ENCODE assay signal across 1 cellular context in the genomic region with DNA sequence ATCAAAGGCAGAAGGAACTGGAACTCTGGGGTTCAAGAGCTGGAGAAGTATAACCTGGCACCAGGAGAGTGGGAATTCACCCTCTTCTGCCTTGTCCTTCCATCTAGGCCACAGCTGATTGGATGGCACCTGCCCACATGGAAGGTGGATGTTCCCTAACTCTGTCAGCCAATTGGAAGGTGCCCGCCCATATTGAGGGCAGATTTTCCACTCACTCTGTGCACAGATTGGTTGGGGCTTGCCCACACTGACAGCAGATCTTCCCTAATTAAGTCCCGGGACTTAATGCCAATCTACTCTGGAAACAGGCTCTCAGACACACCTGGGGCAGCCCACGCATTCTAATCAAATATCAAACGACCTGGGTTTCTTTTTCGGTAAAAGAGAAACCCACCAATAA.
TF ChIP-seq lines count a peak whose summit lies in the region.

No MANE protein-coding gene starts in this region.

TF ChIP-seq in GM23338, 12 proteins besides CTCF, POLR2A, EP300 and RAD21 (continued from another document):
- TF ChIP-seq CREB1 (CRISPR knock-in tag; IDR thresholded peaks at IDR 0.05; ENCODE audit: low read depth) = no peak
- TF ChIP-seq STAT1 (IDR thresholded peaks at IDR 0.05; ENCODE audit: unreplicated experiment) = no peak
- TF ChIP-seq, protein P1, sequence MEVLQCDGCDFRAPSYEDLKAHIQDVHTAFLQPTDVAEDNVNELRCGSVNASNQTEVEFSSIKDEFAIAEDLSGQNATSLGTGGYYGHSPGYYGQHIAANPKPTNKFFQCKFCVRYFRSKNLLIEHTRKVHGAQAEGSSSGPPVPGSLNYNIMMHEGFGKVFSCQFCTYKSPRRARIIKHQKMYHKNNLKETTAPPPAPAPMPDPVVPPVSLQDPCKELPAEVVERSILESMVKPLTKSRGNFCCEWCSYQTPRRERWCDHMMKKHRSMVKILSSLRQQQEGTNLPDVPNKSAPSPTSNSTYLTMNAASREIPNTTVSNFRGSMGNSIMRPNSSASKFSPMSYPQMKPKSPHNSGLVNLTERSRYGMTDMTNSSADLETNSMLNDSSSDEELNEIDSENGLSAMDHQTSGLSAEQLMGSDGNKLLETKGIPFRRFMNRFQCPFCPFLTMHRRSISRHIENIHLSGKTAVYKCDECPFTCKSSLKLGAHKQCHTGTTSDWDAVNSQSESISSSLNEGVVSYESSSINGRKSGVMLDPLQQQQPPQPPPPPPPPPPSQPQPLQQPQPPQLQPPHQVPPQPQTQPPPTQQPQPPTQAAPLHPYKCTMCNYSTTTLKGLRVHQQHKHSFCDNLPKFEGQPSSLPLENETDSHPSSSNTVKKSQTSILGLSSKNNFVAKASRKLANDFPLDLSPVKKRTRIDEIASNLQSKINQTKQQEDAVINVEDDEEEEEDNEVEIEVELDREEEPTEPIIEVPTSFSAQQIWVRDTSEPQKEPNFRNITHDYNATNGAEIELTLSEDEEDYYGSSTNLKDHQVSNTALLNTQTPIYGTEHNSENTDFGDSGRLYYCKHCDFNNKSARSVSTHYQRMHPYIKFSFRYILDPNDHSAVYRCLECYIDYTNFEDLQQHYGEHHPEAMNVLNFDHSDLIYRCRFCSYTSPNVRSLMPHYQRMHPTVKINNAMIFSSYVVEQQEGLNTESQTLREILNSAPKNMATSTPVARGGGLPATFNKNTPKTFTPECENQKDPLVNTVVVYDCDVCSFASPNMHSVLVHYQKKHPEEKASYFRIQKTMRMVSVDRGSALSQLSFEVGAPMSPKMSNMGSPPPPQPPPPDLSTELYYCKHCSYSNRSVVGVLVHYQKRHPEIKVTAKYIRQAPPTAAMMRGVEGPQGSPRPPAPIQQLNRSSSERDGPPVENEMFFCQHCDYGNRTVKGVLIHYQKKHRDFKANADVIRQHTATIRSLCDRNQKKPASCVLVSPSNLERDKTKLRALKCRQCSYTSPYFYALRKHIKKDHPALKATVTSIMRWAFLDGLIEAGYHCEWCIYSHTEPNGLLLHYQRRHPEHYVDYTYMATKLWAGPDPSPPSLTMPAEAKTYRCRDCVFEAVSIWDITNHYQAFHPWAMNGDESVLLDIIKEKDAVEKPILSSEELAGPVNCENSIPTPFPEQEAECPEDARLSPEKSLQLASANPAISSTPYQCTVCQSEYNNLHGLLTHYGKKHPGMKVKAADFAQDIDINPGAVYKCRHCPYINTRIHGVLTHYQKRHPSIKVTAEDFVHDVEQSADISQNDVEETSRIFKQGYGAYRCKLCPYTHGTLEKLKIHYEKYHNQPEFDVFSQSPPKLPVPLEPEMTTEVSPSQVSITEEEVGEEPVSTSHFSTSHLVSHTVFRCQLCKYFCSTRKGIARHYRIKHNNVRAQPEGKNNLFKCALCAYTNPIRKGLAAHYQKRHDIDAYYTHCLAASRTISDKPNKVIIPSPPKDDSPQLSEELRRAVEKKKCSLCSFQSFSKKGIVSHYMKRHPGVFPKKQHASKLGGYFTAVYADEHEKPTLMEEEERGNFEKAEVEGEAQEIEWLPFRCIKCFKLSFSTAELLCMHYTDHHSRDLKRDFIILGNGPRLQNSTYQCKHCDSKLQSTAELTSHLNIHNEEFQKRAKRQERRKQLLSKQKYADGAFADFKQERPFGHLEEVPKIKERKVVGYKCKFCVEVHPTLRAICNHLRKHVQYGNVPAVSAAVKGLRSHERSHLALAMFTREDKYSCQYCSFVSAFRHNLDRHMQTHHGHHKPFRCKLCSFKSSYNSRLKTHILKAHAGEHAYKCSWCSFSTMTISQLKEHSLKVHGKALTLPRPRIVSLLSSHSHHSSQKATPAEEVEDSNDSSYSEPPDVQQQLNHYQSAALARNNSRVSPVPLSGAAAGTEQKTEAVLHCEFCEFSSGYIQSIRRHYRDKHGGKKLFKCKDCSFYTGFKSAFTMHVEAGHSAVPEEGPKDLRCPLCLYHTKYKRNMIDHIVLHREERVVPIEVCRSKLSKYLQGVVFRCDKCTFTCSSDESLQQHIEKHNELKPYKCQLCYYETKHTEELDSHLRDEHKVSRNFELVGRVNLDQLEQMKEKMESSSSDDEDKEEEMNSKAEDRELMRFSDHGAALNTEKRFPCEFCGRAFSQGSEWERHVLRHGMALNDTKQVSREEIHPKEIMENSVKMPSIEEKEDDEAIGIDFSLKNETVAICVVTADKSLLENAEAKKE (CRISPR knock-in tag; IDR thresholded peaks at IDR 0.05) = no peak
- TF ChIP-seq, protein P2, sequence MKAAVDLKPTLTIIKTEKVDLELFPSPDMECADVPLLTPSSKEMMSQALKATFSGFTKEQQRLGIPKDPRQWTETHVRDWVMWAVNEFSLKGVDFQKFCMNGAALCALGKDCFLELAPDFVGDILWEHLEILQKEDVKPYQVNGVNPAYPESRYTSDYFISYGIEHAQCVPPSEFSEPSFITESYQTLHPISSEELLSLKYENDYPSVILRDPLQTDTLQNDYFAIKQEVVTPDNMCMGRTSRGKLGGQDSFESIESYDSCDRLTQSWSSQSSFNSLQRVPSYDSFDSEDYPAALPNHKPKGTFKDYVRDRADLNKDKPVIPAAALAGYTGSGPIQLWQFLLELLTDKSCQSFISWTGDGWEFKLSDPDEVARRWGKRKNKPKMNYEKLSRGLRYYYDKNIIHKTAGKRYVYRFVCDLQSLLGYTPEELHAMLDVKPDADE (IDR thresholded peaks at IDR 0.05) = no peak
- no peak for TF ChIP-seq EZH2 (IDR thresholded peaks at IDR 0.05; ENCODE audit: low read depth, unreplicated experiment)
- TF ChIP-seq NANOG (IDR thresholded peaks at IDR 0.05; ENCODE audit: borderline replicate concordance) = no peak
- no peak for TF ChIP-seq EZH2phosphoT487 (IDR thresholded peaks at IDR 0.05; ENCODE audit: unreplicated experiment)
TF ChIP-seq in GM23338: peak in this region for 0.
